In the genomic region with DNA sequence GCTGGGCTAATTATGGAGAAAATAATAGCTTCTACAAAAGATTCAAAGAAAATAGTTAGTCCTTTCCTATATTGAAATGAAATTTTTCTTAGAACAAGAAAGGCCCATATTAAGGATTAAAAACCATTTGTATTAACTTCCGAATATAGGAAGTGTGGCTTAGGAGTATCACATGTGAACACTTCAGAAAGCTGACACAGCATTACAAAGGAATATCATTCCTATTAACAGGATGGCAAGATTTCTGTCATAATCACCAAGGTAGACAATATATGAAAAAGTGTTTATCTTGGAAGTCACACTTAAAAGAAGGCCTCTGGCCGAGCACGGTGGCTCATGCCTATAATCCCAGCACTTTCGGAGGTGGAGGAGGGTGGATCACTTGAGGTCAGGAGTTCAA, we compare ENCODE assay signal across 13 cellular contexts. TPM values are rescaled to one million over a fixed set of nuclear protein-coding genes. Genes with fewer than 3 reads are reported as not detected.
DNase-seq lines count a peak whose midpoint lies in the region; ATAC-seq, FAIRE-seq and TF ChIP-seq lines count a peak whose summit lies in the region.
"Had no signal": no experiment of that assay in that cellular context is flagged by ENCODE, and none has a peak within 500 bp of the region (broad histone marks: within the 10 kb centered on the region; RNA-seq: fewer than 3 reads in every experiment).

No MANE protein-coding gene starts in this region.

- H3K27ac ChIP-seq in A549 (no peak overlapping the region), hepatocyte (peak overlapping the region; percentile 33), suprapubic skin (peak overlapping the region; percentile 3)
- H3K27ac ChIP-seq: BLaER1 treated with 17β-estradiol and CSF1 and Interleukin-3, amounts not matched to agents 10 nM and 100 nM; HL-60 had no signal

- no peaks in the 10 kb centered on the region for H3K9me3 ChIP-seq in A549
- no peaks in the 10 kb centered on the region for H3K9me3 ChIP-seq in adipocyte (ENCODE audit: control insufficient read depth, low read length)
- no peaks in the 10 kb centered on the region for H3K9me3 ChIP-seq in hepatocyte (ENCODE audit: low read depth)
- H3K9me3 ChIP-seq in suprapubic skin = no peaks in the 10 kb centered on the region
- H3K9me3 ChIP-seq: BLaER1 treated with 17β-estradiol and CSF1 and Interleukin-3, amounts not matched to agents 10 nM and 100 nM had no signal

- no peak for TF ChIP-seq EP300 in A549 (IDR thresholded peaks at IDR 0.05)
- TF ChIP-seq EP300 in suprapubic skin (IDR thresholded peaks at IDR 0.05) = no peak

- peaks cover 11% of the 10 kb centered on the region for H3K79me2 ChIP-seq in hepatocyte

- H3K4me2 ChIP-seq in A549 (no peak overlapping the region), hepatocyte (no peak overlapping the region)
- H3K4me2 ChIP-seq: BLaER1 treated with 17β-estradiol and CSF1 and Interleukin-3, amounts not matched to agents 10 nM and 100 nM; GM23338 had no signal

- no peak overlapping the region for H2AFZ ChIP-seq in hepatocyte
- H2AFZ ChIP-seq: GM23338 had no signal

- TF ChIP-seq POLR2A in A549 (IDR thresholded peaks at IDR 0.05; ENCODE audit: low read length) (no peak), suprapubic skin (IDR thresholded peaks at IDR 0.05) (no peak)

- H3K4me3 ChIP-seq in A549 = no peak overlapping the region
- no peak overlapping the region for H3K4me3 ChIP-seq in adipocyte (ENCODE audit: low read length)
- H3K4me3 ChIP-seq in hepatocyte = no peak overlapping the region
- no peak overlapping the region for H3K4me3 ChIP-seq in suprapubic skin
- H3K4me3 ChIP-seq: BLaER1 treated with 17β-estradiol and CSF1 and Interleukin-3, amounts not matched to agents 10 nM and 100 nM; GM12878; GM23338 had no signal

- H3K36me3 ChIP-seq in adipocyte (ENCODE audit: control insufficient read depth, insufficient read depth, low read length, severe bottlenecking) (peaks cover 18% of the 10 kb centered on the region), hepatocyte (replicated peaks; ENCODE audit: insufficient read depth, low read depth) (no peaks in the 10 kb centered on the region), suprapubic skin (peaks cover 22% of the 10 kb centered on the region)

- POLR2A ChIA-PET in A549 (lab: Yijun Ruan, JAX) = interaction anchor here (0.7 kb wide), 1 partner anchor 213 kb away, joined by 3 read pairs; no protein-coding TSS in a partner anchor

- CTCF ChIA-PET in A549 (lab: Yijun Ruan, JAX) = interaction anchor here (0.7 to 1.7 kb wide), 11 partner anchors 9 to 1574 kb away, joined by 3 to 7 read pairs (median 3); no protein-coding TSS in a partner anchor

- no peak for FAIRE-seq in A549 (lab: Jason Lieb, UNC)

- no peak for TF ChIP-seq RAD21 in A549 (conservative IDR thresholded peaks at IDR 0.05 in 1 of 2, IDR thresholded peaks at IDR 0.05 in 1 of 2)

- ATAC-seq in A549 (no peak), GM21528 (IDR thresholded peaks at IDR 0.05; ENCODE audit: low FRiP score, unreplicated experiment) (no peak), GM21737 (IDR thresholded peaks at IDR 0.05; ENCODE audit: unreplicated experiment) (no peak)

- 92% methylated on average over 4 of the region's 4 CpGs for WGBS in A549 (ENCODE audit: missing lambda C conversion rate)
- WGBS in hepatocyte (ENCODE audit: low lambda C conversion rate, missing lambda C conversion rate) = 91% methylated on average over 4 of the region's 4 CpGs
- WGBS in suprapubic skin = 94% methylated on average over 4 of the region's 4 CpGs

- H3K27me3 ChIP-seq in adipocyte (replicated peaks; ENCODE audit: control insufficient read depth, insufficient read depth, low read length) (no peaks in the 10 kb centered on the region), hepatocyte (no peaks in the 10 kb centered on the region), suprapubic skin (no peaks in the 10 kb centered on the region)
- H3K27me3 ChIP-seq: BLaER1 treated with 17β-estradiol and CSF1 and Interleukin-3, amounts not matched to agents 10 nM and 100 nM had no signal

- no peaks in the 10 kb centered on the region for H4K20me1 ChIP-seq in hepatocyte (ENCODE audit: insufficient read depth, poor library complexity, severe bottlenecking)
- H4K20me1 ChIP-seq: BLaER1 treated with 17β-estradiol and CSF1 and Interleukin-3, amounts not matched to agents 10 nM and 100 nM had no signal

- no peaks in the 10 kb centered on the region for H3K9me2 ChIP-seq in hepatocyte (replicated peaks; ENCODE audit: insufficient read depth)

- H3K9ac ChIP-seq in adipocyte (ENCODE audit: low read length) = peak overlapping the region; percentile 17

- DNase-seq in A549 (ENCODE audit: low read depth in 1 of 2, low spot score in 1 of 2) (no peak), adipocyte (ENCODE audit: low read depth) (no peak), hepatocyte (ENCODE audit: low spot score) (no peak), suprapubic skin (ENCODE audit: low spot score in 2 of 2) (no peak), NCI-H2029 treated with DMSO at 0.1 percent for 48 hours (lab: John Stamatoyannopoulos, UW) (no peak)
- DNase-seq in activated effector memory CD4-positive, alpha-beta T cell treated with Interleukin-2 at 50 U/mL for 16 hours = no peak
- DNase-seq: DMS 273 treated with DMSO at 0.1 percent for 48 hours had no signal

- H3K4me1 ChIP-seq in A549 = no peaks in the 10 kb centered on the region
- H3K4me1 ChIP-seq in adipocyte (ENCODE audit: control insufficient read depth, insufficient read depth, low read length) = peaks cover 5% of the 10 kb centered on the region
- no peaks in the 10 kb centered on the region for H3K4me1 ChIP-seq in hepatocyte (ENCODE audit: insufficient read depth)
- peaks cover 8% of the 10 kb centered on the region for H3K4me1 ChIP-seq in suprapubic skin

- TF ChIP-seq CTCF in A549 (IDR thresholded peaks at IDR 0.05) (no peak), hepatocyte (IDR thresholded peaks at IDR 0.05; ENCODE audit: poor library complexity) (no peak), suprapubic skin (IDR thresholded peaks at IDR 0.05) (no peak)

TF ChIP-seq in A549, 52 proteins besides CTCF, POLR2A, EP300 and RAD21:
- TF ChIP-seq, protein P1, sequence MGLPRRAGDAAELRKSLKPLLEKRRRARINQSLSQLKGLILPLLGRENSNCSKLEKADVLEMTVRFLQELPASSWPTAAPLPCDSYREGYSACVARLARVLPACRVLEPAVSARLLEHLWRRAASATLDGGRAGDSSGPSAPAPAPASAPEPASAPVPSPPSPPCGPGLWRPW (IDR thresholded peaks at IDR 0.05) = no peak
- TF ChIP-seq KDM5A (IDR thresholded peaks at IDR 0.05) = no peak
- peak; percentile 52 for TF ChIP-seq MAFK (IDR thresholded peaks at IDR 0.05; ENCODE audit: partially characterized antibody)
- TF ChIP-seq POLR2AphosphoS2 (conservative IDR thresholded peaks at IDR 0.05; ENCODE audit: low read length) = no peak

RNA-seq across cellular contexts. Expression of a gene that starts 5.4 kb away (rescaled TPM):
- polyA plus RNA-seq in A549 (2011; rRNA removed) (18.5 and 19.8 TPM in 2 replicates), A549 (2017; fragmentation: RNase III; extraction: RNeasy Plus Mini Kit Qiagen cat#74134 plus additional on column Dnase treatment) (6.1 to 6.6 TPM (median 6.2 TPM) in 3 replicates), hepatocyte (6.6 and 7.9 TPM in 2 replicates)
- 4.0 and 4.7 TPM in 2 replicates for polyA plus RNA-seq in A549 (2012; cell fraction: cytosol; rRNA removed)
- 2.9 and 3.9 TPM in 2 replicates for polyA plus RNA-seq in A549 (2012; cell fraction: nucleus; rRNA removed)
- polyA minus RNA-seq in A549 (2011; rRNA and poly(A)+ RNA removed) = 27.2 and 28.4 TPM in 2 replicates
- total RNA-seq in hepatocyte (23.7 and 26.2 TPM in 2 replicates), suprapubic skin (10 to 100 TPM; 31.2 to 55.0 (median 44.4) TPM)

RNA-seq across cellular contexts. Expression of a gene that starts 23.1 kb away (rescaled TPM):
- 40.3 and 49.5 TPM in 2 replicates for polyA plus RNA-seq in A549 (2011; rRNA removed)
- polyA plus RNA-seq in A549 (2012; cell fraction: cytosol; rRNA removed) = 8.1 and 9.3 TPM in 2 replicates
- 6.4 and 12.1 TPM in 2 replicates for polyA plus RNA-seq in A549 (2012; cell fraction: nucleus; rRNA removed)
- polyA plus RNA-seq in A549 (2017; fragmentation: RNase III; extraction: RNeasy Plus Mini Kit Qiagen cat#74134 plus additional on column Dnase treatment) = 19.2 to 21.3 TPM (median 20.0 TPM) in 3 replicates
- 70.4 and 76.7 TPM in 2 replicates for polyA minus RNA-seq in A549 (2011; rRNA and poly(A)+ RNA removed)
- 33.6 and 37.2 TPM in 2 replicates for total RNA-seq in hepatocyte
- polyA plus RNA-seq in hepatocyte = 7.0 and 9.8 TPM in 2 replicates
- total RNA-seq in suprapubic skin = 10 to 100 TPM; 21.0 to 31.3 (median 22.3) TPM

RNA-seq across cellular contexts. Expression of a gene that starts 26.3 kb away (rescaled TPM):
- 89.5 and 99.3 TPM in 2 replicates for polyA plus RNA-seq in A549 (2011; rRNA removed)
- 111 and 136 TPM in 2 replicates for polyA plus RNA-seq in A549 (2012; cell fraction: cytosol; rRNA removed)
- polyA plus RNA-seq in A549 (2012; cell fraction: nucleus; rRNA removed) = 82.7 and 92.9 TPM in 2 replicates
- 86.6 to 92.4 TPM (median 91.0 TPM) in 3 replicates for polyA plus RNA-seq in A549 (2017; fragmentation: RNase III; extraction: RNeasy Plus Mini Kit Qiagen cat#74134 plus additional on column Dnase treatment)
- polyA minus RNA-seq in A549 (2011; rRNA and poly(A)+ RNA removed) = 21.9 and 27.9 TPM in 2 replicates
- total RNA-seq in hepatocyte = 107 and 110 TPM in 2 replicates
- 126 and 130 TPM in 2 replicates for polyA plus RNA-seq in hepatocyte
- total RNA-seq in suprapubic skin = 10 to 100 TPM; 57.4 to 67.6 (median 66.6) TPM

Comparison
In these comparisons a context has a peak if more than half of its experiments do, and no peak if none do; other contexts are left out.
1. H3K27ac ChIP-seq: peak in hepatocyte (single experiment) and suprapubic skin (single experiment); none in A549 (0 of 2).